1 cellular context compared by ENCODE assay signal in the genomic region with DNA sequence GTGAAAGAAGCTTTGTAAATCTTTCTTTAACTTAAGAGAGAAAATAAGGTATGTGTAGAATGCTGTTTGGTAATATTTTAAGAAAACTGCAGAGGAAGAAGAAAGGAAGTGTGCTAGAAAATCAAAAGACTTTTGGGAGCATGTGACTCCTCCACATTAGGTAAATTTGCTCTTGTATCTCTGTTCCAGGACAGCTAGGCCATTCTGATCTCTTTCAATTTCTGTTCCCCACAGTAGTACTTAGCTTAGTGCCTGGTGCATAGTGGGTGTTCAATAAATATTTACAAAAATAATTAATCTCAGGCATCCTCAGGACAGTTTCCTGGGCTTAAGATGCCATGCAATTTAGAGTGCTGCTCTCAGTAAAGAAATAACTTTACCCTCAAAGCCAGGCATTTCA.
TF ChIP-seq lines count a peak whose summit lies in the region.

No MANE protein-coding gene starts in this region.

TF ChIP-seq in IMR-90, 13 proteins besides CTCF, POLR2A, EP300 and RAD21:
- TF ChIP-seq MAZ (IDR thresholded peaks at IDR 0.05; ENCODE audit: borderline replicate concordance, low read depth, low read length) (no peak), MXI1 (IDR thresholded peaks at IDR 0.05; ENCODE audit: borderline replicate concordance, low read depth, low read length) (no peak), SMC3 (IDR thresholded peaks at IDR 0.05; ENCODE audit: low read depth, low read length) (no peak)
- TF ChIP-seq, protein P1, sequence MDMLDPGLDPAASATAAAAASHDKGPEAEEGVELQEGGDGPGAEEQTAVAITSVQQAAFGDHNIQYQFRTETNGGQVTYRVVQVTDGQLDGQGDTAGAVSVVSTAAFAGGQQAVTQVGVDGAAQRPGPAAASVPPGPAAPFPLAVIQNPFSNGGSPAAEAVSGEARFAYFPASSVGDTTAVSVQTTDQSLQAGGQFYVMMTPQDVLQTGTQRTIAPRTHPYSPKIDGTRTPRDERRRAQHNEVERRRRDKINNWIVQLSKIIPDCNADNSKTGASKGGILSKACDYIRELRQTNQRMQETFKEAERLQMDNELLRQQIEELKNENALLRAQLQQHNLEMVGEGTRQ (IDR thresholded peaks at IDR 0.05; ENCODE audit: low read depth, low read length) = no peak
